8 cellular contexts compared by ENCODE assay signal in the genomic region with DNA sequence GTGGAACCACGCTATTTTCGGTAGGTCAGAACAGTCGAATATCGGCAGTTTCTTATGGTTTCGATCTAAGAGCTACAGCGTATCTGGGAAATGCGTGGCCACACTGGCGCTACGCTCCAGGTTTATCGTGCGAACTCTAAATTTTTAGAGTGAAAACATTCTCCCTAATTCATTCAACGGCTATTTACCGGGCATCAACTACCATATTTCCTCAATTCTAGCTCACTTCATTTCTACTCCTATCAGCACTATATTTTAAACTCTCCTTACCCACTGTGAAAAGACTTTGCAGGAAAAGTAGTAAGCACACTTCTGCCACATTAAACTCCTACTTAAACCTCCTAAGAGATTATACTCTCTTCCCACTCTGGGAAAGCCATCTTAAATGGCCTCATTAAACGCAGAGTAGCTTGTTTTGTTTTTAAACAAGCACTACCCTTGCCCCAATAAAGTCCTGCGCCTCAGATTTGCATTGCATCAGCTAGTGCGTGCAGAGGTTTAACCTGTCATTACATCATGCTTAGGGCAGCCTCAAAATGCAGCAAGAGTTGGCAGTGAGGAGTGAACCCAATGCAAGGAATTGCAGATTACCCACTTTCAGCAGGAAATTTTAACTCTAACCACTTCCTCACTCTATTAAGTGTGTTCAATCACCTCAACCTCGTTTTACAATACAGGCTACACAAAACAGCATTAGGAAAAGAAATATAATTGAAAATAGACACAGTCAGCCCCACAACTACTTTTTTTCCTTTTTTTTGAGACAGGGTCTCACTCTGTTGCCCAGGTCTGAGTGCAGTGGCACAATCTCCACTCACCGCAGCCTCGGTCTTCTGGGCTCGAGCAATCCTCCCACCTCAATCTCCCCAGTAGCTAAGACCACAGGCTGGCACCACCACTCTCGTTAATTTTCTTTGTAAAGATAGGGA. TPM values are rescaled to one million over a fixed set of nuclear protein-coding genes. Genes with fewer than 3 reads are reported as not detected.
DNase-seq lines count a peak whose midpoint lies in the region; ATAC-seq and TF ChIP-seq lines count a peak whose summit lies in the region.

No MANE protein-coding gene starts in this region.

- POLR2A ChIA-PET in activated CD8-positive, alpha-beta T cell treated with anti-CD3 and anti-CD28 coated beads for 36 hours (lab: Charles Lee) = interaction anchor here (0.7 to 3.7 kb wide), 11 partner anchors 11 to 1392 kb away, joined by 3 to 28 read pairs (median 3); a partner anchor contains a TSS

- intact Hi-C loops in activated CD8-positive, alpha-beta T cell treated with anti-CD3 and anti-CD28 coated beads for 36 hours (cut with micrococcal nuclease) = loop anchor here (2.0 to 5.0 kb wide), 2 partner anchors 18 to 246 kb away; a partner anchor contains a TSS
- intact Hi-C loops in esophagus muscularis mucosa (cut with DNase I) = no loop called here
- intact Hi-C loops in natural killer cell (cut with micrococcal nuclease) = no loop called here

- H3K4me3 ChIP-seq in esophagus muscularis mucosa (peak overlapping the region; percentile 66 to 80 (median 66)), urinary bladder (ENCODE audit: low read depth, low read length) (peak overlapping the region; percentile 64)

- H3K4me1 Mint-ChIP-seq in activated CD8-positive, alpha-beta T cell treated with anti-CD3 and anti-CD28 coated beads for 36 hours (ENCODE audit: low read depth) = peaks cover 54% of the 10 kb centered on the region
- peaks cover 31 to 35% of the 10 kb centered on the region in 2 donors for H3K4me1 Mint-ChIP-seq in natural killer cell

- H3K9me3 ChIP-seq in esophagus muscularis mucosa = no peaks in the 10 kb centered on the region

- no peaks in the 10 kb centered on the region for H3K27me3 ChIP-seq in esophagus muscularis mucosa

- H3K4me3 Mint-ChIP-seq in activated CD8-positive, alpha-beta T cell treated with anti-CD3 and anti-CD28 coated beads for 36 hours = peak overlapping the region; percentile 98
- H3K4me3 Mint-ChIP-seq in natural killer cell = peak overlapping the region; percentile 97

- WGBS in esophagus muscularis mucosa = 19% methylated on average over 21 of the region's 21 CpGs
- 16% methylated on average over 21 of the region's 21 CpGs for WGBS in urinary bladder

- H3K27ac ChIP-seq in esophagus muscularis mucosa (replicated peaks in 1 of 4) (peak overlapping the region; percentile 85 to 86 (median 86)), urinary bladder (ENCODE audit: low read depth) (peak overlapping the region; percentile 68)

- TF ChIP-seq CTCF in AG09319 (IDR thresholded peaks at IDR 0.05; ENCODE audit: low read depth, low read length) (no peak), esophagus muscularis mucosa (IDR thresholded peaks at IDR 0.05) (no peak), natural killer cell (IDR thresholded peaks at IDR 0.05) (no peak)
- no peak for TF ChIP-seq CTCF in activated CD8-positive, alpha-beta T cell treated with anti-CD3 and anti-CD28 coated beads for 36 hours (IDR thresholded peaks at IDR 0.05)

- CTCF ChIA-PET in activated CD8-positive, alpha-beta T cell treated with anti-CD3 and anti-CD28 coated beads for 36 hours (lab: Charles Lee) = interaction anchor here (0.9 to 4.4 kb wide), 8 partner anchors 12 to 264 kb away, joined by 3 to 30 read pairs (median 6); no protein-coding TSS in a partner anchor

- peak overlapping the region; percentile 99 for H3K27ac Mint-ChIP-seq in activated CD8-positive, alpha-beta T cell treated with anti-CD3 and anti-CD28 coated beads for 36 hours
- H3K27ac Mint-ChIP-seq in natural killer cell = peak overlapping the region; percentile 73 to 90

- H3K36me3 ChIP-seq in esophagus muscularis mucosa (peaks cover 0 to 8% (median 8%) of the 10 kb centered on the region in 4 donors), urinary bladder (ENCODE audit: insufficient read depth) (no peaks in the 10 kb centered on the region)

- H3K36me3 Mint-ChIP-seq in activated CD8-positive, alpha-beta T cell treated with anti-CD3 and anti-CD28 coated beads for 36 hours (ENCODE audit: low read depth) = peaks cover 8% of the 10 kb centered on the region
- no peaks in the 10 kb centered on the region for H3K36me3 Mint-ChIP-seq in natural killer cell

- peaks cover 42 to 60% (median 57%) of the 10 kb centered on the region in 4 donors for H3K4me1 ChIP-seq in esophagus muscularis mucosa
- H3K4me1 ChIP-seq in urinary bladder (ENCODE audit: insufficient read depth) = peaks cover 2% of the 10 kb centered on the region

- no peaks in the 10 kb centered on the region for H3K27me3 Mint-ChIP-seq in activated CD8-positive, alpha-beta T cell treated with anti-CD3 and anti-CD28 coated beads for 36 hours
- no peaks in the 10 kb centered on the region for H3K27me3 Mint-ChIP-seq in natural killer cell (ENCODE audit: low read depth in 2 of 2)

- TF ChIP-seq POLR2A in esophagus muscularis mucosa (IDR thresholded peaks at IDR 0.05; ENCODE audit: low read depth) = no peak

- no peak for TF ChIP-seq EP300 in esophagus muscularis mucosa (IDR thresholded peaks at IDR 0.05)

- ATAC-seq in GM18511 (IDR thresholded peaks at IDR 0.05; ENCODE audit: unreplicated experiment) = peak; percentile 72
- ATAC-seq in HG02981 (IDR thresholded peaks at IDR 0.05; ENCODE audit: unreplicated experiment) = peak; percentile 66
- peak; percentile 68 for ATAC-seq in activated CD8-positive, alpha-beta T cell treated with anti-CD3 and anti-CD28 coated beads for 36 hours
- peak; percentile 63 to 75 (median 69) for ATAC-seq in natural killer cell

- DNase-seq in AG09319 (ENCODE audit: extremely low read depth, low read depth) (peak; percentile 84), NCI-H526 treated with DMSO at 0.1 percent for 48 hours (lab: John Stamatoyannopoulos, UW) (peak; percentile 32), esophagus muscularis mucosa (ENCODE audit: extremely low spot score) (no peak), natural killer cell (no peak)
- peak; percentile 79 for DNase-seq in activated CD8-positive, alpha-beta T cell treated with anti-CD3 and anti-CD28 coated beads for 36 hours

- H3K9me3 Mint-ChIP-seq in activated CD8-positive, alpha-beta T cell treated with anti-CD3 and anti-CD28 coated beads for 36 hours = no peaks in the 10 kb centered on the region
- H3K9me3 Mint-ChIP-seq in natural killer cell = no peaks in the 10 kb centered on the region

RNA-seq across cellular contexts. Expression of a gene that starts 18.8 kb away (rescaled TPM):
- total RNA-seq in activated CD8-positive, alpha-beta T cell treated with anti-CD3 and anti-CD28 coated beads for 36 hours = 10 to 100 TPM; 13.3 to 14.3 TPM
- total RNA-seq in esophagus muscularis mucosa = 10 to 100 TPM; 21.6 to 31.0 (median 25.9) TPM
- 10 to 100 TPM; 52.9 to 57.7 (median 55.5) TPM for total RNA-seq in natural killer cell
- total RNA-seq in urinary bladder = 51.1 TPM
- 17.2 TPM for polyA plus RNA-seq in urinary bladder

Comparison
In these comparisons a context has a peak if more than half of its experiments do, and no peak if none do; other contexts are left out.
1. DNase-seq: peak in AG09319 (single experiment), NCI-H526 treated with DMSO at 0.1 percent for 48 hours (single experiment) and activated CD8-positive, alpha-beta T cell treated with anti-CD3 and anti-CD28 coated beads for 36 hours (single experiment); none in esophagus muscularis mucosa (single experiment) and natural killer cell (single experiment).
2. Peak in every context shown above with its lines, with median percentiles within 50 percentile points of each other: ATAC-seq.